8 cellular contexts compared by ENCODE assay signal in the genomic region with DNA sequence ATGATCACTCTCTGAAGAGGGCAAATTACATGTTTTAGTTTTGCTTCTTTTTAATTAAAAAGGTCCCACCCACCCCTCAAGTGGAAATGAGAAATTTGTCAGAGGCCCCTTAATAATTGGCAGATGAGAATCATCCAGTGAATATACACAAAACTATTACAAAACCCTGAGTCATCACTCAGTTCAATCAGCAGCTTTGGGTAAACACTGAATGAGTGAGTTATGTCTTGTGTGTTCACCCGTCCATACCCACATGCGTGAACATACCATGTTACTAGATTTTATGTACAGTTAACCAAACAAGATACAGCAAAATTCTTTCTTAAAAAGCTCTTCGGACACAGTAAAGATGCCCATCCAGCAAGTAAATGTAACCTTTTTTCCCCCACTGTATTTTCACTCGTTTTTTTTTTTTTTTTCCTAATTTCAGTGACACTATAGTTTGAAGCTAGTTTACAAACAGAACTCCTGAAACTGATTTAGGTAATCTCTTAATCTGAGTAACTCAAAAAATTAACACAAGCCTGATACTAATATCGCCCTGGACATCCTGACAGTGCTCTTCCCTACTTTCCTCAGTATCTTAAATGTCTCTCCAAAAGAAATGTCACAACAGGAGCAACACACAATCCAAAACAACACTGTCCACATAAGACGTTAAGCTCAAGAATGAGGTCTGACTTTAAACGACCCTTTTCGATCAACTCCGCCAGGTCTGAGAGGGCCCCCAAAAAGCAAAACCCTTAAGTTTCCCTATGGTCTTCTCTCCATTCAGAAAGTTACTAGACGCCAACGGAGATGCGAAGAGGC. TPM values are rescaled to one million over a fixed set of nuclear protein-coding genes. Genes with fewer than 3 reads are reported as not detected.
DNase-seq lines count a peak whose midpoint lies in the region; ATAC-seq, FAIRE-seq and TF ChIP-seq lines count a peak whose summit lies in the region.

No MANE protein-coding gene starts in this region.

- POLR2A ChIA-PET in K562 (lab: Yijun Ruan, JAX), result interaction anchor here (0.6 to 6.7 kb wide), 13 partner anchors 10 to 634 kb away, joined by 3 to 65 read pairs (median 4); a partner anchor contains a TSS

- no peak for TF ChIP-seq POLR2A in K562 (conservative IDR thresholded peaks at IDR 0.05)

- no peak for TF ChIP-seq CTCF in K562 (IDR thresholded peaks at IDR 0.05 in 2 of 3, conservative IDR thresholded peaks at IDR 0.05 in 1 of 3; ENCODE audit: insufficient read depth in 2 of 3, low read depth in 1 of 3, low read length in 3 of 3)

- H3K4me3 ChIP-seq in NT2/D1 (ENCODE audit: insufficient read length, low read depth) (peak overlapping the region; percentile 79), K562 (peak overlapping the region; percentile 95)

- H3K4me1 Mint-ChIP-seq in stimulated activated effector memory CD8-positive, alpha-beta T cell treated with anti-CD3 and anti-CD28 coated beads, Interleukin-12 subunit alpha, Interleukin-12 subunit beta, amount 100 ng/mL, for 72 hours, result peaks cover 62% of the 10 kb centered on the region

- H2AFZ ChIP-seq in K562 (ENCODE audit: low read depth, low read length), result peak overlapping the region; percentile 64; the same call in 1 of the 2 replicates

- H3K36me3 Mint-ChIP-seq in stimulated activated effector memory CD8-positive, alpha-beta T cell treated with anti-CD3 and anti-CD28 coated beads, Interleukin-12 subunit alpha, Interleukin-12 subunit beta, amount 100 ng/mL, for 72 hours, result peaks cover 5% of the 10 kb centered on the region

- H3K9me3 ChIP-seq in NT2/D1 (ENCODE audit: insufficient read depth, low read length) (no peaks in the 10 kb centered on the region), K562 (replicated peaks; ENCODE audit: control insufficient read depth, insufficient read depth, low read depth, low read length) (no peaks in the 10 kb centered on the region)

- WGBS in K562 (ENCODE audit: insufficient coverage, low coverage, missing lambda C conversion rate), result 0% methylated on average over 12 of the region's 12 CpGs

- TF ChIP-seq EP300 in K562 (IDR thresholded peaks at IDR 0.05; ENCODE audit: low read length), result peak; percentile 67

- in situ Hi-C loops in K562 (cut with MboI), result no loop called here

- H3K27ac Mint-ChIP-seq in stimulated activated effector memory CD8-positive, alpha-beta T cell treated with anti-CD3 and anti-CD28 coated beads, Interleukin-12 subunit alpha, Interleukin-12 subunit beta, amount 100 ng/mL, for 72 hours, result peak overlapping the region; percentile 96

- DNase-seq in NCI-H82 (lab: John Stamatoyannopoulos, UW), result peak; percentile 43
- no peak for DNase-seq in NCI-H82 treated with DMSO at 0.1 percent for 48 hours (lab: John Stamatoyannopoulos, UW; ENCODE audit: unreplicated experiment)
- no peak for DNase-seq in NT2/D1 (ENCODE audit: low read depth, low spot score)
- peak; percentile 12 to 72 (median 42) for DNase-seq in K562 (ENCODE audit: extremely low read depth in 1 of 4, low spot score in 3 of 4)
- DNase-seq in iris pigment epithelial cell (ENCODE audit: low read depth), result peak; percentile 90
- no peak for DNase-seq in stimulated activated effector memory CD8-positive, alpha-beta T cell treated with anti-CD3 and anti-CD28 coated beads, Interleukin-12 subunit alpha, Interleukin-12 subunit beta, amount 100 ng/mL, for 72 hours (ENCODE audit: low spot score in 2 of 2)
- no peak for DNase-seq in UCSD-AML1 (lab: John Stamatoyannopoulos, UW; ENCODE audit: unreplicated experiment)

- no peaks in the 10 kb centered on the region for H3K9me3 Mint-ChIP-seq in stimulated activated effector memory CD8-positive, alpha-beta T cell treated with anti-CD3 and anti-CD28 coated beads, Interleukin-12 subunit alpha, Interleukin-12 subunit beta, amount 100 ng/mL, for 72 hours

- H4K20me1 ChIP-seq in K562 (replicated peaks; ENCODE audit: control insufficient read depth, insufficient read depth, low read length), result peaks cover 8% of the 10 kb centered on the region; the same call in 1 of the 2 replicates

- H3K36me3 ChIP-seq in NT2/D1 (ENCODE audit: insufficient read depth, insufficient read length, low read length), result no peaks in the 10 kb centered on the region
- H3K36me3 ChIP-seq in K562 (ENCODE audit: control insufficient read depth, insufficient read depth, low read length), result peaks cover 4% of the 10 kb centered on the region

- no peaks in the 10 kb centered on the region for H3K4me1 ChIP-seq in NT2/D1 (ENCODE audit: insufficient read depth, insufficient read length)
- peaks cover 3 to 18% of the 10 kb centered on the region in 2 experiments; a peak in 4 of 5 replicates for H3K4me1 ChIP-seq in K562 (replicated peaks in 1 of 2; ENCODE audit: control insufficient read depth in 2 of 2, insufficient read depth in 2 of 2, low read length in 2 of 2)

- peak; percentile 80 for FAIRE-seq in K562 (lab: Jason Lieb, UNC)

- peaks cover 71% of the 10 kb centered on the region for H3K79me2 ChIP-seq in K562 (ENCODE audit: control insufficient read depth, insufficient read depth, low read length)

- peak overlapping the region; percentile 84 for H3K4me3 Mint-ChIP-seq in stimulated activated effector memory CD8-positive, alpha-beta T cell treated with anti-CD3 and anti-CD28 coated beads, Interleukin-12 subunit alpha, Interleukin-12 subunit beta, amount 100 ng/mL, for 72 hours

- CTCF ChIA-PET in K562 (lab: Yijun Ruan, JAX; ENCODE audit: low intra/inter-chr PET ratio), result no interaction called here

- peak overlapping the region; percentile 89 for H3K9ac ChIP-seq in NT2/D1 (ENCODE audit: insufficient read length, low read depth)
- H3K9ac ChIP-seq in K562 (ENCODE audit: insufficient read depth in 1 of 2, low read depth in 2 of 2, low read length in 2 of 2), result peak overlapping the region; percentile 97 to 100

- H3K9me1 ChIP-seq in K562 (ENCODE audit: control insufficient read depth, insufficient read depth, low read length), result no peaks in the 10 kb centered on the region

- BruUV-seq in K562 (replicated peaks; lab: Mats Ljungman, UMichigan), result TSS peak; percentile 65

- H3K27me3 ChIP-seq in NT2/D1 (ENCODE audit: insufficient read depth, insufficient read length), result no peaks in the 10 kb centered on the region
- no peaks in the 10 kb centered on the region for H3K27me3 ChIP-seq in K562 (ENCODE audit: control insufficient read depth in 2 of 2, insufficient read depth in 2 of 2, low read length in 2 of 2)

- TF ChIP-seq RAD21 in K562 (CRISPR knock-in tag; conservative IDR thresholded peaks at IDR 0.05 in 1 of 2, IDR thresholded peaks at IDR 0.05 in 1 of 2), result no peak

- ATAC-seq in HG03095 (IDR thresholded peaks at IDR 0.05; ENCODE audit: unreplicated experiment), result peak; percentile 28
- peak; percentile 62 for ATAC-seq in K562
- peak; percentile 75 for ATAC-seq in stimulated activated effector memory CD8-positive, alpha-beta T cell treated with anti-CD3 and anti-CD28 coated beads, Interleukin-12 subunit alpha, Interleukin-12 subunit beta, amount 100 ng/mL, for 72 hours

- intact Hi-C loops in K562 (cut with micrococcal nuclease), result loop anchor here (5.0 kb wide), 1 partner anchor 108 kb away; no protein-coding TSS in a partner anchor

- peak overlapping the region; percentile 88 for H3K4me2 ChIP-seq in K562 (ENCODE audit: insufficient read depth, low read length)

- peak overlapping the region; percentile 96 for H3K27ac ChIP-seq in K562 (ENCODE audit: extremely low read depth, low read depth, low read length)

TF ChIP-seq in K562, 482 proteins besides CTCF, POLR2A, EP300 and RAD21 (continues in another document):
- TF ChIP-seq FOS (IDR thresholded peaks at IDR 0.05; ENCODE audit: extremely low read depth, insufficient read length) (peak; percentile 23), HNRNPK (IDR thresholded peaks at IDR 0.05; ENCODE audit: low read depth, low read length, poor library complexity, severe bottlenecking) (no peak), TAF9B (IDR thresholded peaks at IDR 0.05; ENCODE audit: partially characterized antibody) (peak; percentile 27), ZNF3 (CRISPR knock-in tag; IDR thresholded peaks at IDR 0.05) (no peak), ZNF79 (CRISPR knock-in tag; IDR thresholded peaks at IDR 0.05; ENCODE audit: low read depth) (no peak), MTA2 (IDR thresholded peaks at IDR 0.05; ENCODE audit: low read depth) (no peak), PHF8 (IDR thresholded peaks at IDR 0.05; ENCODE audit: borderline replicate concordance, low read length) (no peak), TFAM (CRISPR knock-in tag; conservative IDR thresholded peaks at IDR 0.05) (no peak), KLF16 (IDR thresholded peaks at IDR 0.05) (no peak)
- TF ChIP-seq, protein P1, sequence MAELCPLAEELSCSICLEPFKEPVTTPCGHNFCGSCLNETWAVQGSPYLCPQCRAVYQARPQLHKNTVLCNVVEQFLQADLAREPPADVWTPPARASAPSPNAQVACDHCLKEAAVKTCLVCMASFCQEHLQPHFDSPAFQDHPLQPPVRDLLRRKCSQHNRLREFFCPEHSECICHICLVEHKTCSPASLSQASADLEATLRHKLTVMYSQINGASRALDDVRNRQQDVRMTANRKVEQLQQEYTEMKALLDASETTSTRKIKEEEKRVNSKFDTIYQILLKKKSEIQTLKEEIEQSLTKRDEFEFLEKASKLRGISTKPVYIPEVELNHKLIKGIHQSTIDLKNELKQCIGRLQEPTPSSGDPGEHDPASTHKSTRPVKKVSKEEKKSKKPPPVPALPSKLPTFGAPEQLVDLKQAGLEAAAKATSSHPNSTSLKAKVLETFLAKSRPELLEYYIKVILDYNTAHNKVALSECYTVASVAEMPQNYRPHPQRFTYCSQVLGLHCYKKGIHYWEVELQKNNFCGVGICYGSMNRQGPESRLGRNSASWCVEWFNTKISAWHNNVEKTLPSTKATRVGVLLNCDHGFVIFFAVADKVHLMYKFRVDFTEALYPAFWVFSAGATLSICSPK (IDR thresholded peaks at IDR 0.05; ENCODE audit: borderline replicate concordance), result no peak

RNA-seq across cellular contexts. Expression of a gene that starts 1.3 kb away (rescaled TPM):
- 113 and 384 TPM in 2 replicates for total RNA-seq in K562 (2011; cell fraction: chromatin; rRNA removed; ENCODE audit: low replicate concordance)
- 47.2 and 70.7 TPM in 2 replicates for total RNA-seq in K562 (2011; cell fraction: nucleolus; rRNA removed)
- 126 and 172 TPM in 2 replicates for total RNA-seq in K562 (2011; cell fraction: nucleoplasm; rRNA removed)
- total RNA-seq in K562 (2014; rRNA removed) (33.5 and 37.7 TPM in 2 replicates), K562 (2014; rRNA removed; fragmentation: Illumina TruSeq; extraction: Trizol) (57.3 and 62.1 TPM in 2 replicates), K562 (2015; rRNA removed; fragmentation: Illumina TruSeq; extraction: Trizol) (40.5 and 41.2 TPM in 2 replicates), K562 (2021) (67.4 and 74.0 TPM in 2 replicates)
- polyA plus RNA-seq in K562 (2011; rRNA removed) (62.6 and 77.8 TPM in 2 replicates), K562 (2014; fragmentation: Illumina TruSeq; extraction: Trizol) (65.2 and 71.7 TPM in 2 replicates), K562 (2014; fragmentation: Nextera tagmentation; extraction: Ambion mirVana) (10 to 100 TPM; 24.3 to 33.3 TPM), K562 (2014; rRNA removed) (38.6 and 38.9 TPM in 2 replicates)
- polyA plus RNA-seq in K562 (2011; cell fraction: cytosol; rRNA removed), result 31.1 and 50.2 TPM in 2 replicates
- 47.7 and 75.2 TPM in 2 replicates for polyA plus RNA-seq in K562 (2011; cell fraction: nucleus; rRNA removed)
- 36.4 and 43.1 TPM in 2 replicates for polyA plus RNA-seq in K562 (2012)
- polyA minus RNA-seq in K562 (2011; rRNA and poly(A)+ RNA removed), result 151 and 174 TPM in 2 replicates
- 46.1 and 66.5 TPM in 2 replicates for polyA minus RNA-seq in K562 (2011; cell fraction: cytosol; rRNA and poly(A)+ RNA removed)
- 48.1 and 83.7 TPM in 2 replicates for polyA minus RNA-seq in K562 (2011; cell fraction: nucleus; rRNA and poly(A)+ RNA removed)

Comparison
In these comparisons a context has a peak if more than half of its experiments do, and no peak if none do; other contexts are left out.
1. DNase-seq: peak in NCI-H82 (single experiment), K562 (4 of 4) and iris pigment epithelial cell (single experiment); none in NCI-H82 treated with DMSO at 0.1 percent for 48 hours (single experiment), NT2/D1 (single experiment), stimulated activated effector memory CD8-positive, alpha-beta T cell treated with anti-CD3 and anti-CD28 coated beads, Interleukin-12 subunit alpha, Interleukin-12 subunit beta, amount 100 ng/mL, for 72 hours (0 of 2) and UCSD-AML1 (single experiment).
2. Peak in every context shown above with its lines, with median percentiles within 50 percentile points of each other: ATAC-seq.